In genomic region chr6:158707826-158708225, GRCh38 we compare ENCODE assay signal across 10 cellular contexts. TPM values are rescaled to one million over a fixed set of nuclear protein-coding genes. Genes with fewer than 3 reads are reported as not detected.
DNase-seq lines count a peak whose midpoint lies in the region; ATAC-seq, FAIRE-seq and TF ChIP-seq lines count a peak whose summit lies in the region.
"Had no signal": no experiment of that assay in that cellular context is flagged by ENCODE, and none has a peak within 500 bp of the region (broad histone marks: within the 10 kb centered on the region; RNA-seq: fewer than 3 reads in every experiment).

No MANE protein-coding gene starts in this region.

- peaks cover 27% of the 10 kb centered on the region for H3K4me1 Mint-ChIP-seq in nephron
- peaks cover 26% of the 10 kb centered on the region for H3K4me1 Mint-ChIP-seq in activated T-cell treated with anti-CD3 and anti-CD28 coated beads, Interleukin-2, amount 50 U/mL, for 72 hours (ENCODE audit: low read depth)

- no peaks in the 10 kb centered on the region for H3K36me3 Mint-ChIP-seq in nephron (ENCODE audit: low read depth)
- H3K36me3 Mint-ChIP-seq in activated T-cell treated with anti-CD3 and anti-CD28 coated beads, Interleukin-2, amount 50 U/mL, for 72 hours (ENCODE audit: insufficient read depth in 2 of 2) = peaks cover 4 to 47% of the 10 kb centered on the region in 2 donors

- ATAC-seq in esophagus mucosa = peak; percentile 41
- ATAC-seq in GM18867 (IDR thresholded peaks at IDR 0.05; ENCODE audit: unreplicated experiment) = no peak
- ATAC-seq in HG02852 (IDR thresholded peaks at IDR 0.05; ENCODE audit: unreplicated experiment) = no peak
- ATAC-seq in activated T-cell treated with anti-CD3 and anti-CD28 coated beads, Interleukin-2, amount 50 U/mL, for 72 hours (replicated peaks in 1 of 2) = no peak

- H3K27ac Mint-ChIP-seq in nephron = peak overlapping the region; percentile 57 to 85 (median 81)
- H3K27ac Mint-ChIP-seq in activated T-cell treated with anti-CD3 and anti-CD28 coated beads, Interleukin-2, amount 50 U/mL, for 72 hours = no peak overlapping the region

- in situ Hi-C loops in ACHN (cut with HindIII; ENCODE audit: low pct_ligation_motif_present, low pct_unique_long_range_greater_than_20kb, low sequenced_read_pairs) = no loop called here

- peak; percentile 22 for DNase-seq in ACHN
- peak; percentile 13 for DNase-seq in NCI-H524 treated with DMSO at 0.1 percent for 48 hours (lab: John Stamatoyannopoulos, UW)
- no peak for DNase-seq in urothelium cell line (ENCODE audit: low spot score)
- DNase-seq in activated T-cell treated with anti-CD3 and anti-CD28 coated beads, Interleukin-2, amount 50 U/mL, for 72 hours = no peak
- DNase-seq: activated CD8-positive, alpha-beta memory T cell treated with anti-CD3 and anti-CD28 coated beads, Interleukin-2, amount 50 U/mL, for 4 hours; SIG-M5 had no signal

- no peak for TF ChIP-seq CTCF in nephron (IDR thresholded peaks at IDR 0.05; ENCODE audit: unreplicated experiment in 3 of 3)

- H3K4me3 Mint-ChIP-seq in nephron = no peak overlapping the region
- H3K4me3 Mint-ChIP-seq in activated T-cell treated with anti-CD3 and anti-CD28 coated beads, Interleukin-2, amount 50 U/mL, for 72 hours = no peak overlapping the region

- no peaks in the 10 kb centered on the region for H3K27me3 Mint-ChIP-seq in nephron (ENCODE audit: low read depth)
- H3K27me3 Mint-ChIP-seq in activated T-cell treated with anti-CD3 and anti-CD28 coated beads, Interleukin-2, amount 50 U/mL, for 72 hours (ENCODE audit: low read depth) = no peaks in the 10 kb centered on the region

- H3K9me3 Mint-ChIP-seq in nephron = no peaks in the 10 kb centered on the region
- no peaks in the 10 kb centered on the region for H3K9me3 Mint-ChIP-seq in activated T-cell treated with anti-CD3 and anti-CD28 coated beads, Interleukin-2, amount 50 U/mL, for 72 hours

- no peak for FAIRE-seq in urothelium cell line (lab: Jason Lieb, UNC)

RNA-seq across cellular contexts. Expression of gene SYTL3, which starts 58.0 kb away (rescaled TPM):
- 1.7 TPM for total RNA-seq in esophagus mucosa
- 100 to 1,000 TPM; 267 to 353 TPM for total RNA-seq in activated T-cell treated with anti-CD3 and anti-CD28 coated beads, Interleukin-2, amount 50 U/mL, for 72 hours

Comparison
In these comparisons a context has a peak if more than half of its experiments do, and no peak if none do; other contexts are left out.
1. DNase-seq: peak in ACHN (single experiment) and NCI-H524 treated with DMSO at 0.1 percent for 48 hours (single experiment); none in urothelium cell line (single experiment) and activated T-cell treated with anti-CD3 and anti-CD28 coated beads, Interleukin-2, amount 50 U/mL, for 72 hours (0 of 2).
2. RNA of gene SYTL3, which starts 58.0 kb away (total RNA-seq): 267 to 353 TPM in activated T-cell treated with anti-CD3 and anti-CD28 coated beads, Interleukin-2, amount 50 U/mL, for 72 hours; 1.7 TPM in esophagus mucosa (single experiment); every median in the first group is over 100 times any median in the second.